ENCODE assay signal across 1 cellular context in the genomic region with DNA sequence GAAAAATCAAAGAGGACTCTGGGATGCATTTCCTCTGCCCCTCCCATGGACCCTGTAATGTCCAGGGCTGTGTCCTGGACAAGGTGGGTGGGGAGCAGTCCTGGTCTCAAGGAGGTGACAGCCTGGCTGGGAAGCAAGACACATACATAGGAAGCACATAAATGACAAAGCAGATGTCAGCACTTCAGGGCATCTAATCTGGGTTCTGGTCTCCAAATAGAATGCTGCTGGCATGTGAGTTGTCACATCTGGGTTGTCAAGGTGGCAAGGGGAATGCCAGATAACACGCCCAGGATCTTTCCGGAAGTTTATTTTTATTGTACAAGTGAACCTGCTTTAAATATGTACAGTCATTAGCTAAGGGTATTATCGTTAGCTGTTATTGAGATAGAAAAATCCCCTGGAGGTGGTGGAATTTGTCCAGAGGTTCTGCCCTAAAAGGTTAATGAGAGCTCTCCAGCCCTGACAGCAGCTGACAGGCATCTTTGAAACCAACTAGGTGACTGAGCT.
TF ChIP-seq lines count a peak whose summit lies in the region.

No MANE protein-coding gene starts in this region.

TF ChIP-seq in GM12878, 131 proteins besides CTCF, POLR2A, EP300 and RAD21:
- TF ChIP-seq BRCA1 (IDR thresholded peaks at IDR 0.05; ENCODE audit: low read depth, low read length) = no peak
- TF ChIP-seq, protein P1, sequence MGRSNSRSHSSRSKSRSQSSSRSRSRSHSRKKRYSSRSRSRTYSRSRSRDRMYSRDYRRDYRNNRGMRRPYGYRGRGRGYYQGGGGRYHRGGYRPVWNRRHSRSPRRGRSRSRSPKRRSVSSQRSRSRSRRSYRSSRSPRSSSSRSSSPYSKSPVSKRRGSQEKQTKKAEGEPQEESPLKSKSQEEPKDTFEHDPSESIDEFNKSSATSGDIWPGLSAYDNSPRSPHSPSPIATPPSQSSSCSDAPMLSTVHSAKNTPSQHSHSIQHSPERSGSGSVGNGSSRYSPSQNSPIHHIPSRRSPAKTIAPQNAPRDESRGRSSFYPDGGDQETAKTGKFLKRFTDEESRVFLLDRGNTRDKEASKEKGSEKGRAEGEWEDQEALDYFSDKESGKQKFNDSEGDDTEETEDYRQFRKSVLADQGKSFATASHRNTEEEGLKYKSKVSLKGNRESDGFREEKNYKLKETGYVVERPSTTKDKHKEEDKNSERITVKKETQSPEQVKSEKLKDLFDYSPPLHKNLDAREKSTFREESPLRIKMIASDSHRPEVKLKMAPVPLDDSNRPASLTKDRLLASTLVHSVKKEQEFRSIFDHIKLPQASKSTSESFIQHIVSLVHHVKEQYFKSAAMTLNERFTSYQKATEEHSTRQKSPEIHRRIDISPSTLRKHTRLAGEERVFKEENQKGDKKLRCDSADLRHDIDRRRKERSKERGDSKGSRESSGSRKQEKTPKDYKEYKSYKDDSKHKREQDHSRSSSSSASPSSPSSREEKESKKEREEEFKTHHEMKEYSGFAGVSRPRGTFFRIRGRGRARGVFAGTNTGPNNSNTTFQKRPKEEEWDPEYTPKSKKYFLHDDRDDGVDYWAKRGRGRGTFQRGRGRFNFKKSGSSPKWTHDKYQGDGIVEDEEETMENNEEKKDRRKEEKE (IDR thresholded peaks at IDR 0.05) = no peak
- no peak for TF ChIP-seq JUND (IDR thresholded peaks at IDR 0.05; ENCODE audit: low read depth, low read length)
- TF ChIP-seq SP1 (IDR thresholded peaks at IDR 0.05; ENCODE audit: low read depth, low read length) = no peak
- TF ChIP-seq, protein P2, sequence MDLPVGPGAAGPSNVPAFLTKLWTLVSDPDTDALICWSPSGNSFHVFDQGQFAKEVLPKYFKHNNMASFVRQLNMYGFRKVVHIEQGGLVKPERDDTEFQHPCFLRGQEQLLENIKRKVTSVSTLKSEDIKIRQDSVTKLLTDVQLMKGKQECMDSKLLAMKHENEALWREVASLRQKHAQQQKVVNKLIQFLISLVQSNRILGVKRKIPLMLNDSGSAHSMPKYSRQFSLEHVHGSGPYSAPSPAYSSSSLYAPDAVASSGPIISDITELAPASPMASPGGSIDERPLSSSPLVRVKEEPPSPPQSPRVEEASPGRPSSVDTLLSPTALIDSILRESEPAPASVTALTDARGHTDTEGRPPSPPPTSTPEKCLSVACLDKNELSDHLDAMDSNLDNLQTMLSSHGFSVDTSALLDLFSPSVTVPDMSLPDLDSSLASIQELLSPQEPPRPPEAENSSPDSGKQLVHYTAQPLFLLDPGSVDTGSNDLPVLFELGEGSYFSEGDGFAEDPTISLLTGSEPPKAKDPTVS (IDR thresholded peaks at IDR 0.05; ENCODE audit: low read depth, low read length) = no peak
- TF ChIP-seq E2F8 (IDR thresholded peaks at IDR 0.05; ENCODE audit: low read depth, partially characterized antibody) = no peak
- TF ChIP-seq TAF1 (IDR thresholded peaks at IDR 0.05; ENCODE audit: borderline replicate concordance, low read depth, low read length) = no peak
- TF ChIP-seq IRF4 (IDR thresholded peaks at IDR 0.05; ENCODE audit: low read depth, low read length) = no peak
- TF ChIP-seq, protein P3, sequence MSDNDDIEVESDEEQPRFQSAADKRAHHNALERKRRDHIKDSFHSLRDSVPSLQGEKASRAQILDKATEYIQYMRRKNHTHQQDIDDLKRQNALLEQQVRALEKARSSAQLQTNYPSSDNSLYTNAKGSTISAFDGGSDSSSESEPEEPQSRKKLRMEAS (IDR thresholded peaks at IDR 0.05; ENCODE audit: low read depth, low read length) = no peak
- no peak for TF ChIP-seq NFYA (IDR thresholded peaks at IDR 0.05; ENCODE audit: borderline replicate concordance, low read depth, low read length)
- TF ChIP-seq PBX3 (IDR thresholded peaks at IDR 0.05; ENCODE audit: insufficient replicate concordance, low read depth, low read length) = no peak
- TF ChIP-seq ZNF217 (IDR thresholded peaks at IDR 0.05) = no peak
- TF ChIP-seq ZNF687 (IDR thresholded peaks at IDR 0.05) = no peak
- TF ChIP-seq NR2C2 (IDR thresholded peaks at IDR 0.05; ENCODE audit: borderline replicate concordance, control insufficient read depth, insufficient read length, low read depth) = no peak
- no peak for TF ChIP-seq ZNF207 (IDR thresholded peaks at IDR 0.05; ENCODE audit: borderline replicate concordance)
- no peak for TF ChIP-seq CBX5 (IDR thresholded peaks at IDR 0.05; ENCODE audit: low read depth)
- no peak for TF ChIP-seq MYB (IDR thresholded peaks at IDR 0.05; ENCODE audit: borderline replicate concordance, low read depth, low read length)
- TF ChIP-seq MXI1 (IDR thresholded peaks at IDR 0.05; ENCODE audit: low read depth, low read length) = no peak
- TF ChIP-seq ASH2L (IDR thresholded peaks at IDR 0.05; ENCODE audit: borderline replicate concordance, low read depth) = no peak
